In genomic region chr15:80210612-80211554, GRCh38 we compare ENCODE assay signal across 16 cellular contexts. TPM values are rescaled to one million over a fixed set of nuclear protein-coding genes. Genes with fewer than 3 reads are reported as not detected.
DNase-seq lines count a peak whose midpoint lies in the region; ATAC-seq and TF ChIP-seq lines count a peak whose summit lies in the region.
"Had no signal": no experiment of that assay in that cellular context is flagged by ENCODE, and none has a peak within 500 bp of the region (broad histone marks: within the 10 kb centered on the region; RNA-seq: fewer than 3 reads in every experiment).

No MANE protein-coding gene starts in this region.

- H3K27ac Mint-ChIP-seq in activated CD4-positive, alpha-beta memory T cell treated with anti-CD3 and anti-CD28 coated beads, Interleukin-2, amount 10 ng/mL, durations not matched to agents 7 days and 5 days = no peak overlapping the region
- H3K27ac Mint-ChIP-seq: activated CD8-positive, alpha-beta T cell treated with anti-CD3 and anti-CD28 coated beads, Interleukin-2, amount 10 ng/mL, durations not matched to agents 7 days and 5 days had no signal

- CTCF ChIA-PET in activated CD4-positive, alpha-beta memory T cell treated with anti-CD3 and anti-CD28 coated beads, Interleukin-2, amount 10 ng/mL, durations not matched to agents 7 days and 5 days (lab: Charles Lee) = no interaction called here

- TF ChIP-seq CTCF in GM12865 (IDR thresholded peaks at IDR 0.05; ENCODE audit: insufficient read depth, low read depth, low read length, missing control alignments) (no peak), mucosa of descending colon (IDR thresholded peaks at IDR 0.05) (no peak)

- no peak overlapping the region for H3K4me3 Mint-ChIP-seq in activated CD4-positive, alpha-beta memory T cell treated with anti-CD3 and anti-CD28 coated beads, Interleukin-2, amount 10 ng/mL, durations not matched to agents 7 days and 5 days
- H3K4me3 Mint-ChIP-seq: activated CD8-positive, alpha-beta T cell treated with anti-CD3 and anti-CD28 coated beads, Interleukin-2, amount 10 ng/mL, durations not matched to agents 7 days and 5 days had no signal

- H3K36me3 Mint-ChIP-seq in activated CD4-positive, alpha-beta memory T cell treated with anti-CD3 and anti-CD28 coated beads, Interleukin-2, amount 10 ng/mL, durations not matched to agents 7 days and 5 days (ENCODE audit: low read depth) = no peaks in the 10 kb centered on the region

- peaks cover 44% of the 10 kb centered on the region for H3K27me3 Mint-ChIP-seq in activated CD4-positive, alpha-beta memory T cell treated with anti-CD3 and anti-CD28 coated beads, Interleukin-2, amount 10 ng/mL, durations not matched to agents 7 days and 5 days

- H3K4me1 ChIP-seq in mucosa of descending colon (ENCODE audit: low read depth) = no peaks in the 10 kb centered on the region

- DNase-seq in GM12865 (ENCODE audit: low read depth) = peak; percentile 35
- peak; percentile 31 for DNase-seq in SKM-1 (lab: John Stamatoyannopoulos, UW; ENCODE audit: unreplicated experiment)
- DNase-seq in mucosa of descending colon = no peak
- no peak for DNase-seq in activated CD4-positive, alpha-beta memory T cell treated with anti-CD3 and anti-CD28 coated beads, Interleukin-2, amount 10 ng/mL, durations not matched to agents 7 days and 5 days
- no peak for DNase-seq in stimulated activated CD4-positive, alpha-beta T cell treated with anti-CD3 and anti-CD28 coated beads, Interleukin-15, amount 100 ng/mL, for 24 hours
- no peak for DNase-seq in DMS114 treated with DMSO at 0.1 percent for 48 hours (lab: John Stamatoyannopoulos, UW; ENCODE audit: unreplicated experiment)
- DNase-seq: activated CD8-positive, alpha-beta T cell treated with anti-CD3 and anti-CD28 coated beads, Interleukin-2, amount 10 ng/mL, durations not matched to agents 7 days and 5 days; activated gamma-delta T cell treated with Interleukin-2 at 50 U/mL for 16 hours; KG1; NCI-H2029; NCI-H526 treated with DMSO at 0.1 percent for 48 hours; SHP77 had no signal

- no peaks in the 10 kb centered on the region for H3K4me1 Mint-ChIP-seq in activated CD4-positive, alpha-beta memory T cell treated with anti-CD3 and anti-CD28 coated beads, Interleukin-2, amount 10 ng/mL, durations not matched to agents 7 days and 5 days

- H3K9me3 ChIP-seq in mucosa of descending colon = no peaks in the 10 kb centered on the region

- H3K9me3 Mint-ChIP-seq in activated CD4-positive, alpha-beta memory T cell treated with anti-CD3 and anti-CD28 coated beads, Interleukin-2, amount 10 ng/mL, durations not matched to agents 7 days and 5 days = no peaks in the 10 kb centered on the region

- H3K4me3 ChIP-seq in GM12865 (ENCODE audit: low read depth, low read length) = no peak overlapping the region
- no peak overlapping the region for H3K4me3 ChIP-seq in mucosa of descending colon

- peak; percentile 75 for ATAC-seq in HG03175 (IDR thresholded peaks at IDR 0.05; ENCODE audit: unreplicated experiment)
- peak; percentile 83 for ATAC-seq in mucosa of descending colon
- no peak for ATAC-seq in HG03095 (IDR thresholded peaks at IDR 0.05; ENCODE audit: unreplicated experiment)
- ATAC-seq: activated CD8-positive, alpha-beta T cell treated with anti-CD3 and anti-CD28 coated beads, Interleukin-2, amount 10 ng/mL, durations not matched to agents 7 days and 5 days had no signal

- POLR2A ChIA-PET in activated CD4-positive, alpha-beta memory T cell treated with anti-CD3 and anti-CD28 coated beads, Interleukin-2, amount 10 ng/mL, durations not matched to agents 7 days and 5 days (lab: Charles Lee) = no interaction called here

- intact Hi-C loops in mucosa of descending colon (cut with DNase I, micrococcal nuclease) = no loop called here

- H3K36me3 ChIP-seq in mucosa of descending colon (ENCODE audit: low read depth) = no peaks in the 10 kb centered on the region

RNA-seq across cellular contexts. Expression of gene CTXND1, which starts 41.1 kb away (rescaled TPM):
- under 1 TPM; 0.09 to 0.70 (median 0.19) TPM for total RNA-seq in mucosa of descending colon
- total RNA-seq in activated CD4-positive, alpha-beta memory T cell treated with anti-CD3 and anti-CD28 coated beads, Interleukin-2, amount 10 ng/mL, durations not matched to agents 7 days and 5 days = not detected
- total RNA-seq: activated CD8-positive, alpha-beta T cell treated with anti-CD3 and anti-CD28 coated beads, Interleukin-2, amount 10 ng/mL, durations not matched to agents 7 days and 5 days; mesenteric fat pad; osteoblast had no signal

RNA-seq across cellular contexts. Expression of gene FAH, which starts 58.1 kb away (rescaled TPM):
- total RNA-seq in mucosa of descending colon = 10 to 100 TPM; 19.1 to 21.9 (median 20.0) TPM
- total RNA-seq in activated CD4-positive, alpha-beta memory T cell treated with anti-CD3 and anti-CD28 coated beads, Interleukin-2, amount 10 ng/mL, durations not matched to agents 7 days and 5 days = 10 to 100 TPM; 42.5 to 43.6 TPM

Comparison
In these comparisons a context has a peak if more than half of its experiments do, and no peak if none do; other contexts are left out.
1. DNase-seq: peak in GM12865 (single experiment) and SKM-1 (single experiment); none in mucosa of descending colon (0 of 3), activated CD4-positive, alpha-beta memory T cell treated with anti-CD3 and anti-CD28 coated beads, Interleukin-2, amount 10 ng/mL, durations not matched to agents 7 days and 5 days (single experiment), stimulated activated CD4-positive, alpha-beta T cell treated with anti-CD3 and anti-CD28 coated beads, Interleukin-15, amount 100 ng/mL, for 24 hours (single experiment) and DMS114 treated with DMSO at 0.1 percent for 48 hours (single experiment).